20 cellular contexts compared by ENCODE assay signal in genomic region chr11:101096036-101096704, GRCh38. TPM values are rescaled to one million over a fixed set of nuclear protein-coding genes. Genes with fewer than 3 reads are reported as not detected.
DNase-seq lines count a peak whose midpoint lies in the region; ATAC-seq and TF ChIP-seq lines count a peak whose summit lies in the region.
"Had no signal": no experiment of that assay in that cellular context is flagged by ENCODE, and none has a peak within 500 bp of the region (broad histone marks: within the 10 kb centered on the region; RNA-seq: fewer than 3 reads in every experiment).

No MANE protein-coding gene starts in this region.

- H3K9me3 ChIP-seq in GM23248 (ENCODE audit: low read depth) (no peaks in the 10 kb centered on the region), prostate gland (no peaks in the 10 kb centered on the region), suprapubic skin (no peaks in the 10 kb centered on the region)

- ATAC-seq in HG02884 (IDR thresholded peaks at IDR 0.05; ENCODE audit: unreplicated experiment) = no peak
- ATAC-seq: activated CD8-positive, alpha-beta memory T cell treated with anti-CD3 and anti-CD28 coated beads, Interleukin-2, amount 10 ng/mL, durations not matched to agents 7 days and 5 days; stimulated activated naive CD8-positive, alpha-beta T cell treated with anti-CD3 and anti-CD28 coated beads, Interleukin-15, Interleukin-2, amounts not matched to agents 100 U/mL and 50 U/mL, for 24 hours had no signal

- TF ChIP-seq CTCF in fibroblast of villous mesenchyme (IDR thresholded peaks at IDR 0.05; ENCODE audit: insufficient read depth, low read depth, low read length) (no peak), prostate gland (IDR thresholded peaks at IDR 0.05) (no peak), suprapubic skin (IDR thresholded peaks at IDR 0.05) (no peak)

- TF ChIP-seq EP300 in suprapubic skin (IDR thresholded peaks at IDR 0.05) = no peak

- no peaks in the 10 kb centered on the region for H4K20me1 ChIP-seq in GM23248 (ENCODE audit: insufficient read depth)

- H3K4me3 ChIP-seq in GM23248 (no peak overlapping the region), fibroblast of villous mesenchyme (ENCODE audit: low read depth, low read length) (no peak overlapping the region), prostate gland (no peak overlapping the region), suprapubic skin (no peak overlapping the region)

- in situ Hi-C loops in GM23248 (cut with MboI) = no loop called here

- H3F3A ChIP-seq in GM23248 (ENCODE audit: insufficient read depth) = no peaks in the 10 kb centered on the region

- no peak overlapping the region for H2AFZ ChIP-seq in GM23248

- whole genome bisulfite sequencing in GM23248 (ENCODE audit: low coverage in 1 of 2, low lambda C conversion rate in 2 of 2, missing lambda C conversion rate in 2 of 2), 2 experiments = 42 to 51% methylated on average over 4 of the region's 4 CpGs
- 49% methylated on average over 4 of the region's 4 CpGs for WGBS in prostate gland
- WGBS in suprapubic skin = 52% methylated on average over 4 of the region's 4 CpGs

- H3K36me3 ChIP-seq in GM23248 (ENCODE audit: low read depth) (no peaks in the 10 kb centered on the region), prostate gland (no peaks in the 10 kb centered on the region), suprapubic skin (no peaks in the 10 kb centered on the region)

- H3K27me3 ChIP-seq in GM23248 (replicated peaks; ENCODE audit: insufficient read depth) (no peaks in the 10 kb centered on the region), prostate gland (replicated peaks; ENCODE audit: insufficient read depth) (no peaks in the 10 kb centered on the region), suprapubic skin (no peaks in the 10 kb centered on the region)

- H3K4me1 ChIP-seq in GM23248 (ENCODE audit: insufficient read depth) = no peaks in the 10 kb centered on the region
- no peaks in the 10 kb centered on the region for H3K4me1 ChIP-seq in prostate gland (replicated peaks)
- no peaks in the 10 kb centered on the region for H3K4me1 ChIP-seq in suprapubic skin

- H3K9me2 ChIP-seq in GM23248 (ENCODE audit: insufficient read depth) = no peaks in the 10 kb centered on the region

- no peaks in the 10 kb centered on the region for H3K79me2 ChIP-seq in GM23248 (ENCODE audit: insufficient read depth)

- no peak overlapping the region for H3K9ac ChIP-seq in GM23248

- H3K27ac ChIP-seq in GM23248 (no peak overlapping the region), prostate gland (no peak overlapping the region), suprapubic skin (no peak overlapping the region)

- intact Hi-C loops in prostate gland (cut with DNase I) = no loop called here

- H3K4me2 ChIP-seq in GM23248 (ENCODE audit: unreplicated experiment) = no peak overlapping the region

- DNase-seq in GM23248 = peak; percentile 2
- peak; percentile 6 for DNase-seq in OCI-M1 (lab: John Stamatoyannopoulos, UW)
- peak; percentile 27 for DNase-seq in fibroblast of villous mesenchyme (ENCODE audit: low read depth)
- DNase-seq in prostate gland (ENCODE audit: low spot score) = peak; percentile 9
- no peak for DNase-seq in Ammon's horn (ENCODE audit: low spot score)
- no peak for DNase-seq in NCI-H1694 treated with DMSO at 0.1 percent for 48 hours (lab: John Stamatoyannopoulos, UW)
- DNase-seq in suprapubic skin (ENCODE audit: low spot score in 2 of 2) = no peak
- DNase-seq: activated CD4-positive, alpha-beta T cell treated with anti-CD3 and anti-CD28 coated beads for 4 hours; activated CD8-positive, alpha-beta memory T cell treated with anti-CD3 and anti-CD28 coated beads, Interleukin-2, amount 10 ng/mL, durations not matched to agents 7 days and 5 days; COR-L47; endodermal cell; GF-D8; hippocampal formation; MM.1S; NCI-H1694; stimulated activated CD4-positive, alpha-beta T cell treated with anti-CD3 and anti-CD28 coated beads, Interleukin-15, amount 100 ng/mL, for 24 hours; stimulated activated naive CD8-positive, alpha-beta T cell treated with anti-CD3 and anti-CD28 coated beads, Interleukin-15, Interleukin-2, amounts not matched to agents 100 U/mL and 50 U/mL, for 24 hours had no signal

- TF ChIP-seq POLR2A in prostate gland (IDR thresholded peaks at IDR 0.05) = no peak
- TF ChIP-seq POLR2A in suprapubic skin (IDR thresholded peaks at IDR 0.05) = no peak

RNA-seq across cellular contexts. Expression of gene PGR, which starts 33.4 kb away (rescaled TPM):
- not detected in 2 replicates for total RNA-seq in GM23248 (2014; rRNA removed; shearing (Covaris generic))
- not detected in 2 replicates for polyA plus RNA-seq in GM23248 (2016; fragmentation: Nextera tagmentation; extraction: Ambion mirVana)
- total RNA-seq in fibroblast of villous mesenchyme = 4.5 and 6.9 TPM in 2 replicates
- 1 to 10 TPM; 3.5 to 5.9 TPM for total RNA-seq in prostate gland
- under 1 TPM; 0.18 to 0.80 (median 0.53) TPM for total RNA-seq in suprapubic skin
- total RNA-seq: activated CD8-positive, alpha-beta memory T cell treated with anti-CD3 and anti-CD28 coated beads, Interleukin-2, amount 10 ng/mL, durations not matched to agents 7 days and 5 days; chondrocyte; endodermal cell; neural crest cell had no signal

Comparison
In these comparisons a context has a peak if more than half of its experiments do, and no peak if none do; other contexts are left out.
1. DNase-seq: peak in GM23248 (single experiment), OCI-M1 (single experiment), fibroblast of villous mesenchyme (single experiment) and prostate gland (single experiment); none in Ammon's horn (single experiment), NCI-H1694 treated with DMSO at 0.1 percent for 48 hours (single experiment) and suprapubic skin (0 of 2).